ENCODE assay signal across 19 cellular contexts in the genomic region with DNA sequence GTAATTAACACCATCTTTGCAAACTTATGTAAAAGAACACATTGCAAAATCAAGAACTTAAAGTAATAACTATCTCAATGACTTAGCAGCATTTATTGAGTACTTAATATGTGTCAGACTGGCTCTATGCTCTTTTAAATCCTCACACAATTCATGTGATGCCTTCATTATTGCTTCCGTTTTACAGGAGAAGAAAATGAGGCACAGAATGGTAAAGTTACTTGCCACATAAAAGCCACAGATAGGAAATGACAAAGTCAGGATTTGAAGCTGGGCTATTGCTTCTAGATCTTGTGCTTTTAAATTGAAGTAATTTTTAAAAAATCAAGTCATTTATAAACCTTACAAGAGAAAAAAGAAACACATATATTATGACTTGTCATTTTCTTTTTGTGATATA.
DNase-seq lines count a peak whose midpoint lies in the region; ATAC-seq and TF ChIP-seq lines count a peak whose summit lies in the region.
"Had no signal": no experiment of that assay in that cellular context is flagged by ENCODE, and none has a peak within 500 bp of the region (broad histone marks: within the 10 kb centered on the region; RNA-seq: fewer than 3 reads in every experiment).

No MANE protein-coding gene starts in this region.

- H3K27ac Mint-ChIP-seq in activated naive CD8-positive, alpha-beta T cell treated with anti-CD3 and anti-CD28 coated beads, Interleukin-2, amount 10 ng/mL, durations not matched to agents 7 days and 5 days = no peak overlapping the region
- no peak overlapping the region for H3K27ac Mint-ChIP-seq in activated naive CD8-positive, alpha-beta T cell treated with anti-CD3 and anti-CD28 coated beads, Interleukin-2, amount 50 U/mL, for 24 hours
- H3K27ac Mint-ChIP-seq: T-cell had no signal

- no peaks in the 10 kb centered on the region for H3K27me3 ChIP-seq in neutrophil
- H3K27me3 ChIP-seq: SJSA1 had no signal

- H3K4me1 Mint-ChIP-seq in activated naive CD8-positive, alpha-beta T cell treated with anti-CD3 and anti-CD28 coated beads, Interleukin-2, amount 10 ng/mL, durations not matched to agents 7 days and 5 days = peaks cover 7% of the 10 kb centered on the region
- H3K4me1 Mint-ChIP-seq in activated naive CD8-positive, alpha-beta T cell treated with anti-CD3 and anti-CD28 coated beads, Interleukin-2, amount 50 U/mL, for 24 hours = peaks cover 16% of the 10 kb centered on the region

- no peak for TF ChIP-seq CTCF in neutrophil (IDR thresholded peaks at IDR 0.05)

- DNase-seq in activated naive CD8-positive, alpha-beta T cell treated with anti-CD3 and anti-CD28 coated beads, Interleukin-2, amount 10 ng/mL, durations not matched to agents 7 days and 5 days = no peak
- no peak for DNase-seq in activated naive CD8-positive, alpha-beta T cell treated with anti-CD3 and anti-CD28 coated beads, Interleukin-2, amount 50 U/mL, for 24 hours
- peak; percentile 52 to 69 for DNase-seq in Kasumi-1 (lab: John Stamatoyannopoulos, UW)
- DNase-seq in NOMO-1 treated with dmso at 0.1 percent for 144 hours (lab: John Stamatoyannopoulos, UW; ENCODE audit: unreplicated experiment) = peak; percentile 26
- DNase-seq in HuH-7.5 (ENCODE audit: low spot score) = no peak
- no peak for DNase-seq in SHP77 (lab: John Stamatoyannopoulos, UW)
- DNase-seq: C1 segment of cervical spinal cord, Caco-2, DMS153, EL, MM.1S, NCI-H1436, NCI-H2029, NCI-H2171, NCI-H446, T-cell had no signal

- no peak overlapping the region for H3K4me3 Mint-ChIP-seq in activated naive CD8-positive, alpha-beta T cell treated with anti-CD3 and anti-CD28 coated beads, Interleukin-2, amount 10 ng/mL, durations not matched to agents 7 days and 5 days
- no peak overlapping the region for H3K4me3 Mint-ChIP-seq in activated naive CD8-positive, alpha-beta T cell treated with anti-CD3 and anti-CD28 coated beads, Interleukin-2, amount 50 U/mL, for 24 hours
- H3K4me3 Mint-ChIP-seq: T-cell had no signal

- H3K27ac ChIP-seq in neutrophil = peak overlapping the region; percentile 77
- H3K27ac ChIP-seq: SJSA1 had no signal

- H3K4me1 ChIP-seq in neutrophil (ENCODE audit: control insufficient read depth in 1 of 2, insufficient read depth in 1 of 2, low read depth in 1 of 2, low read length in 1 of 2) = peaks cover 16 to 26% of the 10 kb centered on the region in 2 experiments
- H3K4me1 ChIP-seq: Caco-2, SJSA1 had no signal

- POLR2A ChIA-PET in activated naive CD8-positive, alpha-beta T cell treated with anti-CD3 and anti-CD28 coated beads, Interleukin-2, amount 10 ng/mL, durations not matched to agents 7 days and 5 days (lab: Charles Lee) = no interaction called here

- no peaks in the 10 kb centered on the region for H3K9me3 ChIP-seq in neutrophil
- H3K9me3 ChIP-seq: Caco-2, SJSA1 had no signal

- peak overlapping the region in 1 of 2 experiments; percentile 3 for H3K4me3 ChIP-seq in neutrophil (ENCODE audit: low read depth in 1 of 2, low read length in 1 of 2)
- H3K4me3 ChIP-seq: SJSA1 had no signal

- peak; percentile 52 for ATAC-seq in activated naive CD8-positive, alpha-beta T cell treated with anti-CD3 and anti-CD28 coated beads, Interleukin-2, amount 10 ng/mL, durations not matched to agents 7 days and 5 days (ENCODE audit: low read depth)
- ATAC-seq in activated naive CD8-positive, alpha-beta T cell treated with anti-CD3 and anti-CD28 coated beads, Interleukin-2, amount 50 U/mL, for 24 hours = no peak
- ATAC-seq in HG03460 (IDR thresholded peaks at IDR 0.05; ENCODE audit: unreplicated experiment) = no peak
- ATAC-seq: T-cell had no signal

- H3K9me3 Mint-ChIP-seq in activated naive CD8-positive, alpha-beta T cell treated with anti-CD3 and anti-CD28 coated beads, Interleukin-2, amount 10 ng/mL, durations not matched to agents 7 days and 5 days = peaks cover 3% of the 10 kb centered on the region
- H3K9me3 Mint-ChIP-seq in activated naive CD8-positive, alpha-beta T cell treated with anti-CD3 and anti-CD28 coated beads, Interleukin-2, amount 50 U/mL, for 24 hours = peaks cover 6% of the 10 kb centered on the region

- H3K36me3 ChIP-seq in neutrophil = no peaks in the 10 kb centered on the region
- H3K36me3 ChIP-seq: SJSA1 had no signal

- H3K27me3 Mint-ChIP-seq in activated naive CD8-positive, alpha-beta T cell treated with anti-CD3 and anti-CD28 coated beads, Interleukin-2, amount 10 ng/mL, durations not matched to agents 7 days and 5 days = no peaks in the 10 kb centered on the region
- H3K27me3 Mint-ChIP-seq in activated naive CD8-positive, alpha-beta T cell treated with anti-CD3 and anti-CD28 coated beads, Interleukin-2, amount 50 U/mL, for 24 hours = no peaks in the 10 kb centered on the region
- H3K27me3 Mint-ChIP-seq: T-cell had no signal

- H3K36me3 Mint-ChIP-seq in activated naive CD8-positive, alpha-beta T cell treated with anti-CD3 and anti-CD28 coated beads, Interleukin-2, amount 10 ng/mL, durations not matched to agents 7 days and 5 days = peaks cover 21% of the 10 kb centered on the region
- H3K36me3 Mint-ChIP-seq in activated naive CD8-positive, alpha-beta T cell treated with anti-CD3 and anti-CD28 coated beads, Interleukin-2, amount 50 U/mL, for 24 hours (ENCODE audit: low read depth) = peaks cover 23% of the 10 kb centered on the region

Comparison
In these comparisons a context has a peak if more than half of its experiments do, and no peak if none do; other contexts are left out.
1. DNase-seq: peak in Kasumi-1 (2 of 2) and NOMO-1 treated with dmso at 0.1 percent for 144 hours (single experiment); none in activated naive CD8-positive, alpha-beta T cell treated with anti-CD3 and anti-CD28 coated beads, Interleukin-2, amount 10 ng/mL, durations not matched to agents 7 days and 5 days (single experiment), activated naive CD8-positive, alpha-beta T cell treated with anti-CD3 and anti-CD28 coated beads, Interleukin-2, amount 50 U/mL, for 24 hours (single experiment), HuH-7.5 (single experiment) and SHP77 (0 of 2).